17 cellular contexts compared by ENCODE assay signal in the genomic region with DNA sequence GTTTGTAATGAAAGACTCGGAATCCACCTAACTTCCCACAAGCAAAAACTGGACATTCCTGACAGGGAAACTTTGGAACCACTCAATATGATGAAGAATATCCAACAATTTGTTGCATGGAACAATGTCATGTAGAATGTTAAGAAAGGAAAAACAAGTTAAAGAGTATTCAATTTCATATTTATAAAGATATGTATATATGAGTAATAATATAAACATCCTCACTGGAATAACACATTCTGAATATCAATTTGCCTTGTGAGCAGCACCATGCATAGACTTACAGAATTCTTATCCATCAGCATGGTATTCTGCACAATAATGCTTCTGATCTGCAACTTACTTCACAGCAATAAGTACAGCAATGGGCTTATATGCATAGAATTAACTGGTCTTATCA.
DNase-seq lines count a peak whose midpoint lies in the region; ATAC-seq and TF ChIP-seq lines count a peak whose summit lies in the region.
"Had no signal": no experiment of that assay in that cellular context is flagged by ENCODE, and none has a peak within 500 bp of the region (broad histone marks: within the 10 kb centered on the region; RNA-seq: fewer than 3 reads in every experiment).

No MANE protein-coding gene starts in this region.

- no peaks in the 10 kb centered on the region for H3K9me1 ChIP-seq in IMR-90 (ENCODE audit: insufficient read depth, low read length)

- in situ Hi-C loops in IMR-90 (cut with MboI; ENCODE audit: low sequenced_read_pairs): no loop called here

- H3K4me2 ChIP-seq in IMR-90 (ENCODE audit: low read depth, low read length) (no peak overlapping the region), hepatocyte (no peak overlapping the region)
- H3K4me2 ChIP-seq: A549, GM23338 had no signal

- no peak overlapping the region for H4K8ac ChIP-seq in IMR-90 (ENCODE audit: low read depth in 2 of 2, low read length in 2 of 2)

- H3K4me1 ChIP-seq in IMR-90 (ENCODE audit: control insufficient read depth, insufficient read depth, low read length): no peaks in the 10 kb centered on the region
- no peaks in the 10 kb centered on the region for H3K4me1 ChIP-seq in hepatocyte (ENCODE audit: insufficient read depth)
- H3K4me1 ChIP-seq: A549, HAP-1 had no signal

- peak overlapping the region; percentile 76 for H3K18ac ChIP-seq in IMR-90 (ENCODE audit: low read depth, low read length)

- dilution Hi-C loops in IMR-90 (cut with HindIII; ENCODE audit: low sequenced_read_pairs, unreplicated experiment): no loop called here

- ATAC-seq in IMR-90 (ENCODE audit: low read depth) (peak; percentile 56), HG03135 (IDR thresholded peaks at IDR 0.05; ENCODE audit: unreplicated experiment) (no peak), GM21526 (IDR thresholded peaks at IDR 0.05; ENCODE audit: low FRiP score, unreplicated experiment) (no peak)
- ATAC-seq: A549, GM23338 had no signal

- H3K36me3 ChIP-seq in IMR-90 (ENCODE audit: control insufficient read depth, insufficient read depth, low read length) (no peaks in the 10 kb centered on the region), hepatocyte (replicated peaks; ENCODE audit: insufficient read depth, low read depth) (no peaks in the 10 kb centered on the region)
- H3K36me3 ChIP-seq: HAP-1 had no signal

- H2AK5ac ChIP-seq in IMR-90 (ENCODE audit: low read depth, low read length): no peak overlapping the region

- H3K27ac ChIP-seq in IMR-90 (ENCODE audit: insufficient read depth, low read length): no peak overlapping the region; the same call in 1 of the 2 replicates
- H3K27ac ChIP-seq in hepatocyte: no peak overlapping the region
- H3K27ac ChIP-seq: A549 had no signal

- H3K14ac ChIP-seq in IMR-90 (replicated peaks; ENCODE audit: low read depth, low read length): 0 out of 2 replicates have a peak overlapping the region, but pooled peaks have one; percentile 55

- TF ChIP-seq POLR2A in IMR-90 (IDR thresholded peaks at IDR 0.05; ENCODE audit: low read depth, low read length): no peak

- no peak overlapping the region for H3K4ac ChIP-seq in IMR-90 (ENCODE audit: low read depth, low read length)

- no peaks in the 10 kb centered on the region for H3K9me2 ChIP-seq in hepatocyte (replicated peaks; ENCODE audit: insufficient read depth)

- no peak overlapping the region for H4K91ac ChIP-seq in IMR-90 (ENCODE audit: insufficient read depth, low read depth, low read length)

- TF ChIP-seq RAD21 in IMR-90 (IDR thresholded peaks at IDR 0.05; ENCODE audit: low read length): no peak

- no peaks in the 10 kb centered on the region for H3K27me3 ChIP-seq in IMR-90 (ENCODE audit: control insufficient read depth, insufficient read depth, low read length)
- H3K27me3 ChIP-seq in hepatocyte: no peaks in the 10 kb centered on the region

- H2AFZ ChIP-seq in IMR-90 (replicated peaks; ENCODE audit: low read length, poor library complexity) (no peak overlapping the region), hepatocyte (no peak overlapping the region)
- H2AFZ ChIP-seq: GM23338 had no signal

- no peak overlapping the region for H4K5ac ChIP-seq in IMR-90 (ENCODE audit: low read depth, low read length)

- H3K79me2 ChIP-seq in hepatocyte: no peaks in the 10 kb centered on the region

- H2BK5ac ChIP-seq in IMR-90 (ENCODE audit: low read depth, low read length, poor library complexity, severe bottlenecking): no peak overlapping the region

- H3K9me3 ChIP-seq in IMR-90 (ENCODE audit: control insufficient read depth, insufficient read depth, low read length) (no peaks in the 10 kb centered on the region), hepatocyte (ENCODE audit: low read depth) (no peaks in the 10 kb centered on the region)
- H3K9me3 ChIP-seq: A549, HAP-1 had no signal

- intact Hi-C loops in IMR-90 (cut with micrococcal nuclease): no loop called here

- no peaks in the 10 kb centered on the region for H3K79me1 ChIP-seq in IMR-90 (ENCODE audit: low read depth in 1 of 2, low read length in 2 of 2)

- H3K4me3 ChIP-seq in IMR-90 (ENCODE audit: insufficient read depth, low read depth, low read length) (no peak overlapping the region), choroid plexus epithelial cell (ENCODE audit: low read depth, low read length) (no peak overlapping the region), hepatocyte (no peak overlapping the region)
- H3K4me3 ChIP-seq: A549, GM23338, HAP-1 had no signal

- CTCF ChIA-PET in IMR-90 (lab: Yijun Ruan, JAX): no interaction called here

- H2AK9ac ChIP-seq in IMR-90 (replicated peaks; ENCODE audit: low read depth, low read length, poor library complexity): no peak overlapping the region

- DNase-seq in ELR (ENCODE audit: low read depth): peak; percentile 1
- peak; percentile 52 for DNase-seq in IMR-90
- DNase-seq in choroid plexus epithelial cell (ENCODE audit: low read depth): peak; percentile 10
- no peak for DNase-seq in cerebellar cortex (ENCODE audit: low spot score)
- no peak for DNase-seq in hepatocyte (ENCODE audit: low spot score)
- DNase-seq: 8988T; C1 segment of cervical spinal cord; Calu3; CD4-positive, alpha-beta memory T cell; COR-L47; DMS53; DMS79 treated with DMSO at 0.1 percent for 48 hours had no signal

- POLR2A ChIA-PET in IMR-90 (lab: Charles Lee; ENCODE audit: unreplicated experiment): no interaction called here

- WGBS in IMR-90 (ENCODE audit: extremely low coverage in 2 of 2, insufficient read length in 1 of 2), 2 experiments: no CpG with 5 or more reads among the region's 1 CpG
- 97% methylated on average over 1 of the region's 1 CpG for WGBS in hepatocyte (ENCODE audit: low lambda C conversion rate, missing lambda C conversion rate)

- TF ChIP-seq CTCF in IMR-90 (conservative IDR thresholded peaks at IDR 0.05; ENCODE audit: low read depth, low read length) (no peak), choroid plexus epithelial cell (conservative IDR thresholded peaks at IDR 0.05; ENCODE audit: low read depth, low read length) (no peak), hepatocyte (IDR thresholded peaks at IDR 0.05; ENCODE audit: poor library complexity) (no peak)

- no peak overlapping the region for H2BK20ac ChIP-seq in IMR-90 (ENCODE audit: low read depth, low read length)

- no peak overlapping the region for H2BK15ac ChIP-seq in IMR-90 (ENCODE audit: low read depth, low read length)

- H4K20me1 ChIP-seq in IMR-90 (ENCODE audit: insufficient read depth, low read length) (no peaks in the 10 kb centered on the region), hepatocyte (ENCODE audit: insufficient read depth, poor library complexity, severe bottlenecking) (no peaks in the 10 kb centered on the region)

- no peak overlapping the region for H3K9ac ChIP-seq in IMR-90 (ENCODE audit: low read depth, low read length)

- H3K56ac ChIP-seq in IMR-90 (ENCODE audit: extremely low read depth, insufficient read depth, low read length): no peak overlapping the region

- no peak overlapping the region for H2BK120ac ChIP-seq in IMR-90 (ENCODE audit: low read depth, low read length)

- no peak overlapping the region for H3K23ac ChIP-seq in IMR-90 (ENCODE audit: low read depth, low read length)

- no TSS peak for BruUV-seq in IMR-90 (replicated peaks; lab: Mats Ljungman, UMichigan)

TF ChIP-seq in IMR-90, 13 proteins besides CTCF, POLR2A, EP300 and RAD21:
- TF ChIP-seq ELK1 (IDR thresholded peaks at IDR 0.05; ENCODE audit: borderline replicate concordance, low read depth, low read length): no peak
- no peak for TF ChIP-seq NFE2L2 (IDR thresholded peaks at IDR 0.05; ENCODE audit: low read depth, low read length)
- no peak for TF ChIP-seq MAFK (IDR thresholded peaks at IDR 0.05; ENCODE audit: low read depth, low read length)
- no peak for TF ChIP-seq SMC3 (IDR thresholded peaks at IDR 0.05; ENCODE audit: low read depth, low read length)
- TF ChIP-seq USF2 (IDR thresholded peaks at IDR 0.05; ENCODE audit: low read depth, low read length): no peak
- no peak for TF ChIP-seq MXI1 (IDR thresholded peaks at IDR 0.05; ENCODE audit: borderline replicate concordance, low read depth, low read length)
- no peak for TF ChIP-seq FOS (IDR thresholded peaks at IDR 0.05; ENCODE audit: low read depth, low read length)
- TF ChIP-seq CHD1 (IDR thresholded peaks at IDR 0.05; ENCODE audit: low read depth, low read length): no peak
- no peak for TF ChIP-seq RCOR1 (IDR thresholded peaks at IDR 0.05; ENCODE audit: insufficient replicate concordance, low read length)
- no peak for TF ChIP-seq MAZ (IDR thresholded peaks at IDR 0.05; ENCODE audit: borderline replicate concordance, low read depth, low read length)
- TF ChIP-seq RFX5 (IDR thresholded peaks at IDR 0.05; ENCODE audit: low read depth, low read length): no peak
- TF ChIP-seq BHLHE40 (IDR thresholded peaks at IDR 0.05; ENCODE audit: low read depth, low read length): no peak
- TF ChIP-seq CEBPB (IDR thresholded peaks at IDR 0.05; ENCODE audit: low read depth, low read length): no peak

Comparison
In these comparisons a context has a peak if more than half of its experiments do, and no peak if none do; other contexts are left out.
1. DNase-seq: peak in ELR (single experiment), IMR-90 (single experiment) and choroid plexus epithelial cell (single experiment); none in cerebellar cortex (single experiment) and hepatocyte (single experiment).